ENCODE assay signal across 8 cellular contexts in genomic region chr5:68261174-68262021, GRCh38. TPM values are rescaled to one million over a fixed set of nuclear protein-coding genes. Genes with fewer than 3 reads are reported as not detected.
A peak's percentile ranks its signal among the peaks of the same experiment; 100 is the strongest.
DNase-seq lines count a peak whose midpoint lies in the region; ATAC-seq, FAIRE-seq and TF ChIP-seq lines count a peak whose summit lies in the region.

No MANE protein-coding gene starts in this region.

- H3K27me3 ChIP-seq in astrocyte (ENCODE audit: insufficient read depth, low read length) (no peaks in the 10 kb centered on the region), muscle layer of colon (ENCODE audit: control insufficient read depth in 1 of 2, insufficient read depth in 2 of 2, low read length in 2 of 2) (no peaks in the 10 kb centered on the region), mesendoderm (ENCODE audit: insufficient read depth, low read length, poor library complexity) (no peaks in the 10 kb centered on the region)

- no peak overlapping the region for H3K4ac ChIP-seq in mesendoderm (ENCODE audit: low read depth, low read length)

- no peak overlapping the region for H3K9ac ChIP-seq in astrocyte (ENCODE audit: low read length)
- H3K9ac ChIP-seq in muscle layer of colon (ENCODE audit: low read length): no peak overlapping the region
- H3K9ac ChIP-seq in mesendoderm (ENCODE audit: low read length): no peak overlapping the region

- no peak overlapping the region for H3K4me3 ChIP-seq in AG10803 (ENCODE audit: low read length)
- H3K4me3 ChIP-seq in astrocyte (ENCODE audit: insufficient read depth, low read depth, low read length): no peak overlapping the region
- H3K4me3 ChIP-seq in muscle layer of colon (ENCODE audit: low read depth in 1 of 2, low read length in 2 of 2): no peak overlapping the region
- no peak overlapping the region for H3K4me3 ChIP-seq in mesendoderm (ENCODE audit: low read length)

- peaks cover 8% of the 10 kb centered on the region for H3K4me1 Mint-ChIP-seq in astrocyte (ENCODE audit: low read depth, unreplicated experiment)

- H3K4me3 Mint-ChIP-seq in astrocyte (ENCODE audit: unreplicated experiment): no peak overlapping the region

- FAIRE-seq in astrocyte (lab: Jason Lieb, UNC): no peak

- no peak overlapping the region for H4K5ac ChIP-seq in mesendoderm (ENCODE audit: low read length)

- H2BK120ac ChIP-seq in mesendoderm (ENCODE audit: low read depth, low read length): no peak overlapping the region

- no CpG with 5 or more reads among the region's 4 CpGs for WGBS in mesendoderm (ENCODE audit: extremely low coverage, insufficient coverage, low lambda C conversion rate)

- H3K4me1 ChIP-seq in astrocyte (ENCODE audit: insufficient read depth, low read length) (peaks cover 16% of the 10 kb centered on the region), muscle layer of colon (ENCODE audit: insufficient read depth, low read length) (peaks cover 89% of the 10 kb centered on the region), mesendoderm (ENCODE audit: control insufficient read depth, low read depth, low read length) (no peaks in the 10 kb centered on the region)

- no peak overlapping the region for H3K18ac ChIP-seq in mesendoderm (ENCODE audit: low read length)

- peaks cover 3% of the 10 kb centered on the region for H3K79me1 ChIP-seq in mesendoderm (ENCODE audit: low read length)

- no peak overlapping the region for H3K27ac ChIP-seq in astrocyte (ENCODE audit: low read depth, low read length)
- H3K27ac ChIP-seq in muscle layer of colon (ENCODE audit: low read depth, low read length): peak overlapping the region; percentile 41
- no peak overlapping the region for H3K27ac ChIP-seq in mesendoderm (ENCODE audit: low read depth, low read length)

- H4K20me1 ChIP-seq in astrocyte (ENCODE audit: insufficient read depth, low read length): peaks cover 6% of the 10 kb centered on the region

- no peak overlapping the region for H2AK5ac ChIP-seq in mesendoderm (ENCODE audit: low read length)

- peak; percentile 44 for ATAC-seq in GM21723 (IDR thresholded peaks at IDR 0.05; ENCODE audit: unreplicated experiment)

- H2BK15ac ChIP-seq in mesendoderm (replicated peaks; ENCODE audit: low read depth): no peak overlapping the region

- no peak overlapping the region for H3K4me2 ChIP-seq in astrocyte (ENCODE audit: low read length)
- H3K4me2 ChIP-seq in mesendoderm (ENCODE audit: low read length): no peak overlapping the region

- H3K56ac ChIP-seq in mesendoderm (ENCODE audit: low read length): no peak overlapping the region

- no peak overlapping the region for H3K23ac ChIP-seq in mesendoderm (ENCODE audit: low read length)

- TF ChIP-seq CTCF in AG10803 (conservative IDR thresholded peaks at IDR 0.05; ENCODE audit: low read length): peak; percentile 44
- peak; percentile 19 for TF ChIP-seq CTCF in astrocyte (IDR thresholded peaks at IDR 0.05; ENCODE audit: insufficient read depth, low read depth, low read length)

- peaks cover 2% of the 10 kb centered on the region for H3K36me3 ChIP-seq in astrocyte (ENCODE audit: insufficient read depth, low read length)
- no peaks in the 10 kb centered on the region for H3K36me3 ChIP-seq in muscle layer of colon (ENCODE audit: insufficient read depth, low read length)
- H3K36me3 ChIP-seq in mesendoderm (ENCODE audit: control insufficient read depth, insufficient read depth, low read length): no peaks in the 10 kb centered on the region

- H3K9me3 ChIP-seq in astrocyte (ENCODE audit: insufficient read depth, low read depth, low read length): no peaks in the 10 kb centered on the region
- no peaks in the 10 kb centered on the region for H3K9me3 ChIP-seq in muscle layer of colon (ENCODE audit: low read length)

- no peak overlapping the region for H2BK5ac ChIP-seq in mesendoderm (ENCODE audit: low read length)

- no peaks in the 10 kb centered on the region for H3K9me3 Mint-ChIP-seq in astrocyte (ENCODE audit: unreplicated experiment)

- H3K79me2 ChIP-seq in astrocyte (ENCODE audit: insufficient read depth, low read length): peaks cover 8% of the 10 kb centered on the region
- peaks cover 2% of the 10 kb centered on the region for H3K79me2 ChIP-seq in mesendoderm (ENCODE audit: control insufficient read depth, insufficient read depth, low read length)

- no peak overlapping the region for H4K8ac ChIP-seq in mesendoderm (ENCODE audit: low read depth, low read length)

- no peak overlapping the region for H2AFZ ChIP-seq in astrocyte (ENCODE audit: low read depth, low read length)

- H3K36me3 Mint-ChIP-seq in astrocyte (ENCODE audit: low read depth, unreplicated experiment): no peaks in the 10 kb centered on the region

- DNase-seq in AG10803 (ENCODE audit: low read depth): peak; percentile 43
- peak; percentile 41 for DNase-seq in astrocyte (ENCODE audit: low read depth)
- DNase-seq in stimulated activated CD4-positive, alpha-beta T cell treated with anti-CD3 and anti-CD28 coated beads, Interleukin-2, amount 100 ng/mL, for 24 hours: no peak
- DNase-seq in mesendoderm: no peak
- no peak for DNase-seq in activated CD8-positive, alpha-beta memory T cell treated with anti-CD3 and anti-CD28 coated beads, Interleukin-2, amount 50 U/mL, for 4 hours
- no peak for DNase-seq in HK-2 (ENCODE audit: unreplicated experiment)

- no peaks in the 10 kb centered on the region for H3K27me3 Mint-ChIP-seq in astrocyte (ENCODE audit: low read depth, unreplicated experiment)

- H3K27ac Mint-ChIP-seq in astrocyte (ENCODE audit: unreplicated experiment): no peak overlapping the region

RNA-seq across cellular contexts. Expression of gene PIK3R1, which starts 45.8 kb away (rescaled TPM):
- total RNA-seq in astrocyte: 21.8 and 25.7 TPM in 2 replicates
- polyA plus RNA-seq in mesendoderm (2013, experiment 1 of 2): 22.1 TPM
- 22.7 TPM for polyA plus RNA-seq in mesendoderm (2013, experiment 2 of 2)

Comparison
In these comparisons a context has a peak if more than half of its experiments do, and no peak if none do; other contexts are left out.
1. DNase-seq: peak in AG10803 (single experiment) and astrocyte (single experiment); none in stimulated activated CD4-positive, alpha-beta T cell treated with anti-CD3 and anti-CD28 coated beads, Interleukin-2, amount 100 ng/mL, for 24 hours (0 of 2), mesendoderm (single experiment), activated CD8-positive, alpha-beta memory T cell treated with anti-CD3 and anti-CD28 coated beads, Interleukin-2, amount 50 U/mL, for 4 hours (single experiment) and HK-2 (single experiment).